In genomic region chr6:108768176-108768555, GRCh38 we compare ENCODE assay signal across 29 cellular contexts.
DNase-seq lines count a peak whose midpoint lies in the region; ATAC-seq and TF ChIP-seq lines count a peak whose summit lies in the region.
"Had no signal": no experiment of that assay in that cellular context is flagged by ENCODE, and none has a peak within 500 bp of the region (broad histone marks: within the 10 kb centered on the region; RNA-seq: fewer than 3 reads in every experiment).

No MANE protein-coding gene starts in this region.

- H3K9me3 ChIP-seq in MM.1S (replicated peaks; ENCODE audit: insufficient read depth, low read length), result no peaks in the 10 kb centered on the region
- H3K9me3 ChIP-seq in neuronal stem cell (replicated peaks in 1 of 2; ENCODE audit: control insufficient read depth in 2 of 2, insufficient read depth in 1 of 2, low read depth in 1 of 2, low read length in 2 of 2), result peaks cover 0 to 1% of the 10 kb centered on the region in 2 donors
- H3K9me3 ChIP-seq: A549; BLaER1 treated with 17β-estradiol and CSF1 and Interleukin-3, amounts not matched to agents 10 nM and 100 nM; Caco-2 had no signal

- no peak overlapping the region for H2BK15ac ChIP-seq in neuronal stem cell (ENCODE audit: low read length)

- H3K79me2 ChIP-seq in MM.1S (ENCODE audit: low read length), result peaks cover 24% of the 10 kb centered on the region

- H3K36me3 ChIP-seq in MM.1S (replicated peaks; ENCODE audit: insufficient read depth, low read length) (no peaks in the 10 kb centered on the region), neuronal stem cell (replicated peaks in 1 of 2; ENCODE audit: control insufficient read depth in 2 of 2, insufficient read depth in 2 of 2, low read length in 2 of 2) (no peaks in the 10 kb centered on the region)
- H3K36me3 ChIP-seq: BLaER1 treated with 17β-estradiol and CSF1 and Interleukin-3, amounts not matched to agents 10 nM and 100 nM had no signal

- no peak overlapping the region for H3K4ac ChIP-seq in neuronal stem cell (ENCODE audit: low read length)

- H3F3A ChIP-seq in MM.1S (ENCODE audit: insufficient read depth, low read length), result peaks cover 23% of the 10 kb centered on the region

- no peak overlapping the region for H3K14ac ChIP-seq in neuronal stem cell (ENCODE audit: low read length)

- H3K23ac ChIP-seq in neuronal stem cell (ENCODE audit: low read depth, low read length, poor library complexity), result no peak overlapping the region

- no peak overlapping the region for H4K91ac ChIP-seq in neuronal stem cell (ENCODE audit: low read depth, low read length, poor library complexity)

- H4K20me1 ChIP-seq in MM.1S (ENCODE audit: insufficient read depth, low read length), result no peaks in the 10 kb centered on the region
- H4K20me1 ChIP-seq: BLaER1 treated with 17β-estradiol and CSF1 and Interleukin-3, amounts not matched to agents 10 nM and 100 nM had no signal

- in situ Hi-C loops in GM13977 (cut with MboI; ENCODE audit: low pct_unique_long_range_greater_than_20kb, low sequenced_read_pairs, unreplicated experiment), result no loop called here

- no peak overlapping the region for H2BK12ac ChIP-seq in neuronal stem cell (ENCODE audit: low read length)

- H3K27me3 Mint-ChIP-seq in naive thymus-derived CD8-positive, alpha-beta T cell, result peaks cover 0 to 6% (median 3%) of the 10 kb centered on the region in 5 donors

- no CpG with 5 or more reads among the region's 1 CpG for WGBS in neuronal stem cell (ENCODE audit: extremely low coverage in 2 of 2, insufficient read length in 2 of 2, insufficient replicate concordance in 1 of 2), 2 donors

- no peak overlapping the region for H3K27ac Mint-ChIP-seq in naive thymus-derived CD8-positive, alpha-beta T cell
- H3K27ac Mint-ChIP-seq: CD8-positive, alpha-beta T cell; T-cell had no signal

- H3K4me1 ChIP-seq in MM.1S (ENCODE audit: low read length) (peaks cover 34% of the 10 kb centered on the region), neuronal stem cell (ENCODE audit: control insufficient read depth in 2 of 2, insufficient read depth in 1 of 2, low read depth in 1 of 2, low read length in 2 of 2) (peaks cover 0 to 13% of the 10 kb centered on the region in 2 donors)
- H3K4me1 ChIP-seq: A549; BLaER1 treated with 17β-estradiol and CSF1 and Interleukin-3, amounts not matched to agents 10 nM and 100 nM; Caco-2 had no signal

- H3K27me3 ChIP-seq in MM.1S (replicated peaks; ENCODE audit: insufficient read depth, low read length), result no peaks in the 10 kb centered on the region
- peaks cover 0 to 48% (median 4%) of the 10 kb centered on the region in 3 experiments for H3K27me3 ChIP-seq in neuronal stem cell (ENCODE audit: control insufficient read depth in 3 of 3, insufficient read depth in 3 of 3, low read depth in 1 of 3, low read length in 3 of 3)
- H3K27me3 ChIP-seq: BLaER1 treated with 17β-estradiol and CSF1 and Interleukin-3, amounts not matched to agents 10 nM and 100 nM had no signal

- H3K79me1 ChIP-seq in neuronal stem cell (ENCODE audit: low read depth, low read length), result no peaks in the 10 kb centered on the region

- H3K4me2 ChIP-seq in MM.1S (ENCODE audit: low read depth, low read length), result peak overlapping the region; percentile 58
- no peak overlapping the region for H3K4me2 ChIP-seq in neuronal stem cell (ENCODE audit: insufficient read depth, low read length, poor library complexity, severe bottlenecking)
- H3K4me2 ChIP-seq: A549; BLaER1 treated with 17β-estradiol and CSF1 and Interleukin-3, amounts not matched to agents 10 nM and 100 nM had no signal

- H2AFZ ChIP-seq in MM.1S (ENCODE audit: low read length) (peak overlapping the region; percentile 9), neuronal stem cell (ENCODE audit: low read length) (no peak overlapping the region)
- H2AFZ ChIP-seq: GM23248 had no signal

- H3K36me3 Mint-ChIP-seq in naive thymus-derived CD8-positive, alpha-beta T cell, result peaks cover 0 to 7% (median 6%) of the 10 kb centered on the region in 3 donors
- H3K36me3 Mint-ChIP-seq: CD8-positive, alpha-beta T cell; T-cell had no signal

- TF ChIP-seq CTCF in MM.1S (IDR thresholded peaks at IDR 0.05; ENCODE audit: low read length) (no peak), GM13977 (IDR thresholded peaks at IDR 0.05; ENCODE audit: extremely low read depth, insufficient read depth, missing control alignments) (no peak)

- no peak overlapping the region for H2AK5ac ChIP-seq in neuronal stem cell (ENCODE audit: low read depth, low read length)

- H3K9me3 Mint-ChIP-seq in naive thymus-derived CD8-positive, alpha-beta T cell, result no peaks in the 10 kb centered on the region
- H3K9me3 Mint-ChIP-seq: CD8-positive, alpha-beta T cell; T-cell had no signal

- POLR2A ChIA-PET in naive thymus-derived CD8-positive, alpha-beta T cell (lab: Charles Lee), result no interaction called here

- H3K18ac ChIP-seq in neuronal stem cell (ENCODE audit: low read length), result no peak overlapping the region

- peaks cover 6 to 9% (median 7%) of the 10 kb centered on the region in 4 donors for H3K4me1 Mint-ChIP-seq in naive thymus-derived CD8-positive, alpha-beta T cell

- H3K9ac ChIP-seq in MM.1S (ENCODE audit: low read length) (peak overlapping the region; percentile 47), neuronal stem cell (ENCODE audit: low read depth, low read length, poor library complexity) (no peak overlapping the region)
- H3K9ac ChIP-seq: BLaER1 treated with 17β-estradiol and CSF1 and Interleukin-3, amounts not matched to agents 10 nM and 100 nM; GM23248 had no signal

- H2BK120ac ChIP-seq in neuronal stem cell (ENCODE audit: low read depth, low read length), result no peak overlapping the region

- H3K27ac ChIP-seq in MM.1S (ENCODE audit: low read length), result peak overlapping the region; percentile 90
- no peak overlapping the region for H3K27ac ChIP-seq in neuronal stem cell (replicated peaks; ENCODE audit: low read length)
- H3K27ac ChIP-seq: A549; BLaER1 treated with 17β-estradiol and CSF1 and Interleukin-3, amounts not matched to agents 10 nM and 100 nM; GM23248; RWPE1 had no signal

- H3K4me3 ChIP-seq in MM.1S (ENCODE audit: low read length), result no peak overlapping the region
- no peak overlapping the region for H3K4me3 ChIP-seq in neuronal stem cell (ENCODE audit: low read length in 2 of 2)
- H3K4me3 ChIP-seq: A549; BLaER1 treated with 17β-estradiol and CSF1 and Interleukin-3, amounts not matched to agents 10 nM and 100 nM; GM23248 had no signal

- H3K4me3 Mint-ChIP-seq in naive thymus-derived CD8-positive, alpha-beta T cell, result no peak overlapping the region
- H3K4me3 Mint-ChIP-seq: CD8-positive, alpha-beta T cell; T-cell had no signal

- DNase-seq in DMS79 treated with DMSO at 0.1 percent for 48 hours (lab: John Stamatoyannopoulos, UW) (peak; percentile 18), MM.1S (peak; percentile 15), NCI-H82 treated with DMSO at 0.1 percent for 48 hours (lab: John Stamatoyannopoulos, UW; ENCODE audit: unreplicated experiment) (peak; percentile 6), neuronal stem cell (ENCODE audit: low spot score) (peak; percentile 41), GM13977 (ENCODE audit: low spot score) (no peak), CD1c-positive myeloid dendritic cell (ENCODE audit: extremely low spot score) (no peak)
- no peak for DNase-seq in naive thymus-derived CD8-positive, alpha-beta T cell
- DNase-seq: AML-193; Caco-2; CD8-positive, alpha-beta T cell; GM23248; HCEC 1CT; IMR-90; KG1; NCI-H1048; NCI-H1417; NCI-H1694; NCI-H2029 treated with DMSO at 0.1 percent for 48 hours; NCI-H2171; NCI-H345; NCI-H510A treated with DMSO at 0.1 percent for 48 hours; NCI-H774; SHP77; T-cell had no signal

- no peak overlapping the region for H4K8ac ChIP-seq in neuronal stem cell (ENCODE audit: low read depth, low read length)

- no peaks in the 10 kb centered on the region for H3K9me2 ChIP-seq in MM.1S (replicated peaks; ENCODE audit: insufficient read depth, low read length)

- no peak for ATAC-seq in HG03139 (IDR thresholded peaks at IDR 0.05; ENCODE audit: unreplicated experiment)
- no peak for ATAC-seq in naive thymus-derived CD8-positive, alpha-beta T cell
- ATAC-seq: A549; CD8-positive, alpha-beta T cell; Panc1; T-cell had no signal

- no peak overlapping the region for H2BK5ac ChIP-seq in neuronal stem cell (ENCODE audit: low read length)

Comparison
In these comparisons a context has a peak if more than half of its experiments do, and no peak if none do; other contexts are left out.
1. DNase-seq: peak in DMS79 treated with DMSO at 0.1 percent for 48 hours (single experiment), MM.1S (single experiment), NCI-H82 treated with DMSO at 0.1 percent for 48 hours (single experiment) and neuronal stem cell (single experiment); none in GM13977 (single experiment), naive thymus-derived CD8-positive, alpha-beta T cell (0 of 10) and CD1c-positive myeloid dendritic cell (single experiment).